Comparison of ENCODE assay signal across 23 cellular contexts in genomic region chr4:56345461-56345860, GRCh38.
"Had no signal": no experiment of that assay in that cellular context is flagged by ENCODE, and none has a peak within 500 bp of the region (broad histone marks: within the 10 kb centered on the region; RNA-seq: fewer than 3 reads in every experiment).

No MANE protein-coding gene starts in this region.

- H3K27me3 ChIP-seq: left lung, spleen, tibial nerve, vagina had no signal

- H3K9me3 ChIP-seq: left lung, lower lobe of right lung, spleen, tibial nerve, vagina had no signal

- H3K4me3 ChIP-seq: left lung, lower lobe of right lung, spleen, tibial nerve, vagina had no signal

- H3K4me1 ChIP-seq: left lung, lower lobe of right lung, spleen, tibial nerve, vagina had no signal

- ATAC-seq: left colon; left lung; lower lobe of right lung; naive thymus-derived CD8-positive, alpha-beta T cell; right cardiac atrium; sciatic nerve; stimulated activated memory B cell treated with anti-CD40 and anti-IgM and Interleukin-4, amounts not matched to agents 10 μg/mL and 1 μg/mL and 100 μg/mL, for 72 hours; stimulated activated naive CD8-positive, alpha-beta T cell treated with anti-CD3 and anti-CD28 coated beads, Interleukin-15, amount 100 ng/mL, for 72 hours had no signal

- H3K27ac ChIP-seq: left lung, lower lobe of right lung, spleen, tibial nerve, vagina had no signal

- DNase-seq: hypothalamus; immature natural killer cell; kidney; left colon; left lung; lower lobe of right lung; mammary epithelial cell; mesenchymal stem cell; naive thymus-derived CD8-positive, alpha-beta T cell; nucleus accumbens; retina; right cardiac atrium; small intestine; spleen; stimulated activated CD4-positive, alpha-beta T cell treated with anti-CD3 and anti-CD28 coated beads, Interleukin-4, amount 100 ng/mL, for 24 hours; stimulated activated CD8-positive, alpha-beta memory T cell treated with anti-CD3 and anti-CD28 coated beads, Interleukin-4, amount 100 ng/mL, for 48 hours; stimulated activated naive CD4-positive, alpha-beta T cell treated with Interleukin-2 at 50 U/mL for 16 hours; stimulated activated naive CD8-positive, alpha-beta T cell treated with anti-CD3 and anti-CD28 coated beads, Interleukin-15, amount 100 ng/mL, for 72 hours; substantia nigra had no signal
